In genomic region chr10:103969436-103969835, GRCh38 we compare ENCODE assay signal across 1 cellular context.
TF ChIP-seq lines count a peak whose summit lies in the region.

No MANE protein-coding gene starts in this region.

TF ChIP-seq in GM23338, 12 proteins besides CTCF, POLR2A, EP300 and RAD21 (continued from another document):
- no peak for TF ChIP-seq ZNF462 (CRISPR knock-in tag; IDR thresholded peaks at IDR 0.05)
- TF ChIP-seq JUNB (IDR thresholded peaks at IDR 0.05; ENCODE audit: unreplicated experiment) = no peak
